In genomic region chr17:10646393-10646990, GRCh38 we compare ENCODE assay signal across 8 cellular contexts. TPM values are rescaled to one million over a fixed set of nuclear protein-coding genes. Genes with fewer than 3 reads are reported as not detected.
DNase-seq lines count a peak whose midpoint lies in the region; ATAC-seq and TF ChIP-seq lines count a peak whose summit lies in the region.

No MANE protein-coding gene starts in this region.

- H3K4me3 ChIP-seq in adipocyte (ENCODE audit: low read length) (no peak overlapping the region), left ventricle myocardium inferior (no peak overlapping the region), retinal pigment epithelial cell (ENCODE audit: low read length) (no peak overlapping the region)

- peaks cover 10% of the 10 kb centered on the region for H3K4me1 ChIP-seq in adipocyte (ENCODE audit: control insufficient read depth, insufficient read depth, low read length)
- H3K4me1 ChIP-seq in left ventricle myocardium inferior: no peaks in the 10 kb centered on the region

- H3K36me3 ChIP-seq in adipocyte (ENCODE audit: control insufficient read depth, insufficient read depth, low read length, severe bottlenecking) (peaks cover 10% of the 10 kb centered on the region), left ventricle myocardium inferior (peaks cover 17% of the 10 kb centered on the region)

- H3K27ac ChIP-seq in left ventricle myocardium inferior (replicated peaks): no peak overlapping the region

- H3K9me3 ChIP-seq in adipocyte (ENCODE audit: control insufficient read depth, low read length): no peaks in the 10 kb centered on the region
- no peaks in the 10 kb centered on the region for H3K9me3 ChIP-seq in left ventricle myocardium inferior (replicated peaks)

- H3K27me3 ChIP-seq in adipocyte (replicated peaks; ENCODE audit: control insufficient read depth, insufficient read depth, low read length) (no peaks in the 10 kb centered on the region), left ventricle myocardium inferior (ENCODE audit: low read depth) (no peaks in the 10 kb centered on the region)

- peak; percentile 90 for TF ChIP-seq CTCF in left ventricle myocardium inferior (IDR thresholded peaks at IDR 0.05; ENCODE audit: borderline replicate concordance)
- peak; percentile 94 for TF ChIP-seq CTCF in retinal pigment epithelial cell (conservative IDR thresholded peaks at IDR 0.05; ENCODE audit: low read depth, low read length)

- intact Hi-C loops in left ventricle myocardium inferior (cut with micrococcal nuclease): no loop called here

- no peak overlapping the region for H3K9ac ChIP-seq in adipocyte (ENCODE audit: low read length)

- no peak for ATAC-seq in HG02571 (IDR thresholded peaks at IDR 0.05; ENCODE audit: unreplicated experiment)

- DNase-seq in SKM-1 treated with dmso at 0.1 percent for 144 hours (lab: John Stamatoyannopoulos, UW; ENCODE audit: unreplicated experiment) (peak; percentile 31), SKM-1 (lab: John Stamatoyannopoulos, UW; ENCODE audit: unreplicated experiment) (no peak), M059J (ENCODE audit: low read depth) (peak; percentile 55), T follicular helper cell (ENCODE audit: low read depth) (peak; percentile 64), adipocyte (ENCODE audit: low read depth) (peak; percentile 87), left ventricle myocardium inferior (peak; percentile 41), retinal pigment epithelial cell (ENCODE audit: low read depth) (peak; percentile 33)

RNA-seq across cellular contexts. Expression of gene MYH3, which starts 10.6 kb away (rescaled TPM):
- under 0.01 and 0.30 TPM in 2 replicates for total RNA-seq in M059J (2014; rRNA removed; shearing (Covaris generic))
- 0.88 TPM for total RNA-seq in left ventricle myocardium inferior

RNA-seq across cellular contexts. Expression of gene SCO1, which starts 50.8 kb away (rescaled TPM):
- 19.9 and 29.5 TPM in 2 replicates for total RNA-seq in M059J (2014; rRNA removed; shearing (Covaris generic))
- total RNA-seq in left ventricle myocardium inferior: 36.8 TPM

RNA-seq across cellular contexts. Expression of gene ADPRM, which starts 50.9 kb away (rescaled TPM):
- total RNA-seq in M059J (2014; rRNA removed; shearing (Covaris generic)): 3.5 and 9.5 TPM in 2 replicates
- 4.2 TPM for total RNA-seq in left ventricle myocardium inferior
